ENCODE assay signal across 1 cellular context in the genomic region with DNA sequence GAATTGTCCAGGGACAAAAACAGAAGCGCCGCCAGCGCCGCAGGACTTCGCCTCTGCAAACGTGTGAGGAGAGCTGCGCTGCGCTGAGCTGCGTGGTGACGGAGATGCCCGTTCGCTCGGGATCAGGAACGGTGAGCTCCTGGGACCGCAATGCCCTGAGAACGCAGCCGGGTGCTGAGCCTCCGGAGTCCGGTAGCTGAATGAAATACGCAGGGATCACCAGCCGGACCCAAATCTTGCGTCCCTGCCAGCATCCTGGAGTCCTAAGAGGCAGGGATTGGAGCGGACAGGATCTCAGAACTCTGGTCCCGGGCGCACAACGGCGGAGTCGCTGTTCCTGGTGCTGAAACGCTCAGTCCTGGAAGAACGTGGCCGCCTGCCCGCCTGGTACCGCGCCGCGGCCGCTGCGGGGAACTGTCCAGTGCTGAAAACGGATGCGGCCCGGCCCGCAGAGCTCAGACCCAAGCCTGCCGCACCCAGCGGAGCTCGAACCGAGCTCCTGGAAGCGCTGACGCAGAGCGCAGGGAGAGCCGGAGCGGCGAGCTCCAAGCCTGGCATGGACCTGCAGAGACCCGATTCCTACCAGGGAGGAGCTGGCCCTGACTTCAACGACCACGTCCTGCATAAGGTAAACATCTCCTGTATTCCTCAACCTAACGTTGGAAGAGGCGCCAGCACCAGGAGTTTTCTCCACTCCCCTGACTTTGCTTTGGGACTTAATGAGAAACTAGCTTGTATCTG.
TF ChIP-seq lines count a peak whose summit lies in the region.

No MANE protein-coding gene starts in this region.

TF ChIP-seq in K562, 482 proteins besides CTCF, POLR2A, EP300 and RAD21 (continued from another document):
- TF ChIP-seq, protein P1, sequence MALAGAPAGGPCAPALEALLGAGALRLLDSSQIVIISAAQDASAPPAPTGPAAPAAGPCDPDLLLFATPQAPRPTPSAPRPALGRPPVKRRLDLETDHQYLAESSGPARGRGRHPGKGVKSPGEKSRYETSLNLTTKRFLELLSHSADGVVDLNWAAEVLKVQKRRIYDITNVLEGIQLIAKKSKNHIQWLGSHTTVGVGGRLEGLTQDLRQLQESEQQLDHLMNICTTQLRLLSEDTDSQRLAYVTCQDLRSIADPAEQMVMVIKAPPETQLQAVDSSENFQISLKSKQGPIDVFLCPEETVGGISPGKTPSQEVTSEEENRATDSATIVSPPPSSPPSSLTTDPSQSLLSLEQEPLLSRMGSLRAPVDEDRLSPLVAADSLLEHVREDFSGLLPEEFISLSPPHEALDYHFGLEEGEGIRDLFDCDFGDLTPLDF (CRISPR knock-in tag; IDR thresholded peaks at IDR 0.05): peak; percentile 84; the same call in 1 of the 2 replicates
- TF ChIP-seq, protein P2, sequence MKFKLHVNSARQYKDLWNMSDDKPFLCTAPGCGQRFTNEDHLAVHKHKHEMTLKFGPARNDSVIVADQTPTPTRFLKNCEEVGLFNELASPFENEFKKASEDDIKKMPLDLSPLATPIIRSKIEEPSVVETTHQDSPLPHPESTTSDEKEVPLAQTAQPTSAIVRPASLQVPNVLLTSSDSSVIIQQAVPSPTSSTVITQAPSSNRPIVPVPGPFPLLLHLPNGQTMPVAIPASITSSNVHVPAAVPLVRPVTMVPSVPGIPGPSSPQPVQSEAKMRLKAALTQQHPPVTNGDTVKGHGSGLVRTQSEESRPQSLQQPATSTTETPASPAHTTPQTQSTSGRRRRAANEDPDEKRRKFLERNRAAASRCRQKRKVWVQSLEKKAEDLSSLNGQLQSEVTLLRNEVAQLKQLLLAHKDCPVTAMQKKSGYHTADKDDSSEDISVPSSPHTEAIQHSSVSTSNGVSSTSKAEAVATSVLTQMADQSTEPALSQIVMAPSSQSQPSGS (CRISPR knock-in tag; IDR thresholded peaks at IDR 0.05): peak; percentile 75; the same call in 1 of the 2 replicates
- TF ChIP-seq SAFB (IDR thresholded peaks at IDR 0.05; ENCODE audit: borderline replicate concordance, low read depth, low read length) (no peak), RBM39 (optimal IDR thresholded peaks at IDR 0.05; ENCODE audit: low read depth, low read length) (no peak), TOE1 (IDR thresholded peaks at IDR 0.05; ENCODE audit: borderline replicate concordance) (no peak), TOE1 (CRISPR knock-in tag; IDR thresholded peaks at IDR 0.05; ENCODE audit: borderline replicate concordance, low read depth) (0 out of 2 replicates have a peak, but pooled peaks have one; percentile 24), ZNF146 (CRISPR knock-in tag; IDR thresholded peaks at IDR 0.05; ENCODE audit: unreplicated experiment) (peak; percentile 42), JUN (IDR thresholded peaks at IDR 0.05; ENCODE audit: borderline replicate concordance, low read depth, low read length) (peak; percentile 12; the same call in 1 of the 2 replicates), JUN (CRISPR knock-in tag; IDR thresholded peaks at IDR 0.05; ENCODE audit: borderline replicate concordance) (peak; percentile 72; the same call in 1 of the 2 replicates), SMAD4 (CRISPR knock-in tag; conservative IDR thresholded peaks at IDR 0.05) (0 out of 2 replicates have a peak, but pooled peaks have one; percentile 39), MXI1 (IDR thresholded peaks at IDR 0.05; ENCODE audit: low read depth, low read length) (peak; percentile 95), ZNF124 (CRISPR knock-in tag; IDR thresholded peaks at IDR 0.05) (peak; percentile 86; the same call in 1 of the 2 replicates), GTF2E2 (tag; IDR thresholded peaks at IDR 0.05) (no peak), ZNF324 (CRISPR knock-in tag; IDR thresholded peaks at IDR 0.05) (no peak), ZNF121 (CRISPR knock-in tag; conservative IDR thresholded peaks at IDR 0.05) (no peak), CXXC5 (CRISPR knock-in tag; IDR thresholded peaks at IDR 0.05) (peak; percentile 77)
- TF ChIP-seq, protein P3, sequence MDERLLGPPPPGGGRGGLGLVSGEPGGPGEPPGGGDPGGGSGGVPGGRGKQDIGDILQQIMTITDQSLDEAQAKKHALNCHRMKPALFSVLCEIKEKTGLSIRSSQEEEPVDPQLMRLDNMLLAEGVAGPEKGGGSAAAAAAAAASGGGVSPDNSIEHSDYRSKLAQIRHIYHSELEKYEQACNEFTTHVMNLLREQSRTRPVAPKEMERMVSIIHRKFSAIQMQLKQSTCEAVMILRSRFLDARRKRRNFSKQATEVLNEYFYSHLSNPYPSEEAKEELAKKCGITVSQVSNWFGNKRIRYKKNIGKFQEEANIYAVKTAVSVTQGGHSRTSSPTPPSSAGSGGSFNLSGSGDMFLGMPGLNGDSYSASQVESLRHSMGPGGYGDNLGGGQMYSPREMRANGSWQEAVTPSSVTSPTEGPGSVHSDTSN (CRISPR knock-in tag; IDR thresholded peaks at IDR 0.05; ENCODE audit: low read depth): 0 out of 2 replicates have a peak, but pooled peaks have one; percentile 32
- TF ChIP-seq, protein P3 (tag; conservative IDR thresholded peaks at IDR 0.05; ENCODE audit: low read depth): no peak
- TF ChIP-seq, protein P4, sequence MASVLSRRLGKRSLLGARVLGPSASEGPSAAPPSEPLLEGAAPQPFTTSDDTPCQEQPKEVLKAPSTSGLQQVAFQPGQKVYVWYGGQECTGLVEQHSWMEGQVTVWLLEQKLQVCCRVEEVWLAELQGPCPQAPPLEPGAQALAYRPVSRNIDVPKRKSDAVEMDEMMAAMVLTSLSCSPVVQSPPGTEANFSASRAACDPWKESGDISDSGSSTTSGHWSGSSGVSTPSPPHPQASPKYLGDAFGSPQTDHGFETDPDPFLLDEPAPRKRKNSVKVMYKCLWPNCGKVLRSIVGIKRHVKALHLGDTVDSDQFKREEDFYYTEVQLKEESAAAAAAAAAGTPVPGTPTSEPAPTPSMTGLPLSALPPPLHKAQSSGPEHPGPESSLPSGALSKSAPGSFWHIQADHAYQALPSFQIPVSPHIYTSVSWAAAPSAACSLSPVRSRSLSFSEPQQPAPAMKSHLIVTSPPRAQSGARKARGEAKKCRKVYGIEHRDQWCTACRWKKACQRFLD (CRISPR knock-in tag; IDR thresholded peaks at IDR 0.05): peak; percentile 67; the same call in 1 of the 2 replicates
- TF ChIP-seq, protein P5, sequence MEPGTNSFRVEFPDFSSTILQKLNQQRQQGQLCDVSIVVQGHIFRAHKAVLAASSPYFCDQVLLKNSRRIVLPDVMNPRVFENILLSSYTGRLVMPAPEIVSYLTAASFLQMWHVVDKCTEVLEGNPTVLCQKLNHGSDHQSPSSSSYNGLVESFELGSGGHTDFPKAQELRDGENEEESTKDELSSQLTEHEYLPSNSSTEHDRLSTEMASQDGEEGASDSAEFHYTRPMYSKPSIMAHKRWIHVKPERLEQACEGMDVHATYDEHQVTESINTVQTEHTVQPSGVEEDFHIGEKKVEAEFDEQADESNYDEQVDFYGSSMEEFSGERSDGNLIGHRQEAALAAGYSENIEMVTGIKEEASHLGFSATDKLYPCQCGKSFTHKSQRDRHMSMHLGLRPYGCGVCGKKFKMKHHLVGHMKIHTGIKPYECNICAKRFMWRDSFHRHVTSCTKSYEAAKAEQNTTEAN (CRISPR knock-in tag; IDR thresholded peaks at IDR 0.05): 0 out of 2 replicates have a peak, but pooled peaks have one; percentile 79
- TF ChIP-seq, protein P6, sequence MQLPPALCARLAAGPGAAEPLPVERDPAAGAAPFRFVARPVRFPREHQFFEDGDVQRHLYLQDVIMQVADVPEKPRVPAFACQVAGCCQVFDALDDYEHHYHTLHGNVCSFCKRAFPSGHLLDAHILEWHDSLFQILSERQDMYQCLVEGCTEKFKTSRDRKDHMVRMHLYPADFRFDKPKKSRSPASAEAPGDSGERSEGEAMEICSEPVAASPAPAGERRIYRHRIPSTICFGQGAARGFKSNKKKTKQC (CRISPR knock-in tag; IDR thresholded peaks at IDR 0.05): peak; percentile 99
